Comparison of ENCODE assay signal across 23 cellular contexts in the genomic region with DNA sequence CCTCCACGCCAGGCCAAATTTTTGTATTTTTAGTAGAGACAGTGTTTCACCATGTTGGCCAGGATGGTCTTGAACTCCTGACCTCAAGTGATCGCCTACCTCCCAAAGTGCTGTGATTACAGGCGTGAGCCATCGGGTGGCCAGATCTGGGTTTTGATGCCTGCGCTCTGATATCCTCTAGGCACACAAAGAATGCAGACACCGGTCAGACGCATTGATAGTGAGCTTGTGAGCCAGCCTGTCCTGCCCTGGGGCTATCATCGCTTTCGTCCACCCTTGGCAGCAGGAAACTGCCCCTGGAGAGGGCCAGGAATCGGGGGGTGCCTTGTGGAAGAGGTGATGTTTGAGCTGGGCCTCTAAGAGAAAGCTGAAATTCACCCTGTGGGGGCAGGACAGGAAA. TPM values are rescaled to one million over a fixed set of nuclear protein-coding genes. Genes with fewer than 3 reads are reported as not detected.
DNase-seq lines count a peak whose midpoint lies in the region; ATAC-seq and TF ChIP-seq lines count a peak whose summit lies in the region.
"Had no signal": no experiment of that assay in that cellular context is flagged by ENCODE, and none has a peak within 500 bp of the region (broad histone marks: within the 10 kb centered on the region; RNA-seq: fewer than 3 reads in every experiment).

No MANE protein-coding gene starts in this region.

- no peak overlapping the region for H2BK15ac ChIP-seq in H9 (ENCODE audit: low read depth, low read length)
- no peak overlapping the region for H2BK15ac ChIP-seq in mesendoderm (replicated peaks; ENCODE audit: low read depth)

- TF ChIP-seq EP300 in upper lobe of left lung (IDR thresholded peaks at IDR 0.05): no peak

- H2BK120ac ChIP-seq in H9 (ENCODE audit: low read depth, low read length, poor library complexity, severe bottlenecking): no peak overlapping the region
- no peak overlapping the region for H2BK120ac ChIP-seq in mesendoderm (ENCODE audit: low read depth, low read length)

- H3K14ac ChIP-seq in H9 (ENCODE audit: insufficient read depth, low read length): no peak overlapping the region; the same call in 1 of the 2 replicates

- peaks cover 31 to 35% (median 34%) of the 10 kb centered on the region in 3 experiments; a peak in 6 of 7 replicates for H3K36me3 Mint-ChIP-seq in H9 (ENCODE audit: insufficient read depth in 1 of 3, low read depth in 3 of 3)
- H3K36me3 Mint-ChIP-seq in activated T-cell treated with anti-CD3 and anti-CD28 coated beads, Interleukin-2, amount 50 U/mL, for 4 hours (ENCODE audit: insufficient read depth): no peaks in the 10 kb centered on the region
- H3K36me3 Mint-ChIP-seq: activated naive CD4-positive, alpha-beta T cell treated with anti-CD3 and anti-CD28 coated beads, Interleukin-2, amount 50 U/mL, for 72 hours; natural killer cell treated with Interleukin-12 subunit alpha and Interleukin-12 subunit beta and Interleukin-15 and Interleukin-18, amount 100 ng/mL, for 72 hours had no signal

- TF ChIP-seq CTCF in H9 (conservative IDR thresholded peaks at IDR 0.05) (no peak), ascending aorta (IDR thresholded peaks at IDR 0.05) (no peak), upper lobe of left lung (IDR thresholded peaks at IDR 0.05) (no peak)

- no peaks in the 10 kb centered on the region; the same call in 1 of the 2 replicates for H3K27me3 Mint-ChIP-seq in H9 (ENCODE audit: low read depth)
- H3K27me3 Mint-ChIP-seq in activated T-cell treated with anti-CD3 and anti-CD28 coated beads, Interleukin-2, amount 50 U/mL, for 4 hours (ENCODE audit: low read depth): peaks cover 27% of the 10 kb centered on the region

- H3K27me3 ChIP-seq in H9 (ENCODE audit: insufficient read depth, low read length) (no peaks in the 10 kb centered on the region), ascending aorta (no peaks in the 10 kb centered on the region), mesendoderm (ENCODE audit: insufficient read depth, low read length, poor library complexity) (no peaks in the 10 kb centered on the region), upper lobe of left lung (peaks cover 0 to 21% (median 13%) of the 10 kb centered on the region in 4 donors)
- H3K27me3 ChIP-seq: SJSA1 had no signal

- no peaks in the 10 kb centered on the region for H4K20me1 ChIP-seq in H9 (ENCODE audit: control insufficient read depth, insufficient read depth, insufficient read length)

- H3K18ac ChIP-seq in H9 (ENCODE audit: insufficient read length, low read depth, low read length) (no peak overlapping the region), mesendoderm (ENCODE audit: low read length) (no peak overlapping the region)

- H3K23me2 ChIP-seq in H9 (ENCODE audit: insufficient read length, low read depth, low read length, poor library complexity, severe bottlenecking): peaks cover 13% of the 10 kb centered on the region

- no peak overlapping the region for H2AFZ ChIP-seq in H9 (ENCODE audit: low read length)

- H4K91ac ChIP-seq in H9 (ENCODE audit: insufficient read length, low read depth, low read length): no peak overlapping the region

- H3K4me3 Mint-ChIP-seq in H9: 0 out of 5 replicates have a peak overlapping the region, but pooled peaks of 1 of the 2 experiments have one; percentile 22
- H3K4me3 Mint-ChIP-seq in activated T-cell treated with anti-CD3 and anti-CD28 coated beads, Interleukin-2, amount 50 U/mL, for 4 hours: no peak overlapping the region
- H3K4me3 Mint-ChIP-seq: activated B cell treated with CpG ODN at 0.5 μM for 24 hours; brain; CD14-positive monocyte; mesothelial cell of epicardium; natural killer cell treated with Interleukin-12 subunit alpha and Interleukin-12 subunit beta and Interleukin-15 and Interleukin-18, amount 100 ng/mL, for 72 hours had no signal

- H3K9me3 Mint-ChIP-seq in H9: no peaks in the 10 kb centered on the region
- no peaks in the 10 kb centered on the region for H3K9me3 Mint-ChIP-seq in activated T-cell treated with anti-CD3 and anti-CD28 coated beads, Interleukin-2, amount 50 U/mL, for 4 hours
- H3K9me3 Mint-ChIP-seq: activated B cell treated with CpG ODN at 0.5 μM for 24 hours; activated naive CD4-positive, alpha-beta T cell treated with anti-CD3 and anti-CD28 coated beads, Interleukin-2, amount 50 U/mL, for 72 hours; mesothelial cell of epicardium; natural killer cell treated with Interleukin-12 subunit alpha and Interleukin-12 subunit beta and Interleukin-15 and Interleukin-18, amount 100 ng/mL, for 72 hours had no signal

- H3K27ac ChIP-seq in H9 (ENCODE audit: insufficient read length, low read depth, low read length) (no peak overlapping the region), ascending aorta (peak overlapping the region; percentile 93 to 96), mesendoderm (ENCODE audit: low read depth, low read length) (no peak overlapping the region), upper lobe of left lung (no peak overlapping the region)
- H3K27ac ChIP-seq: psoas muscle, SJSA1 had no signal

- H3K4ac ChIP-seq in H9 (ENCODE audit: low read depth, low read length): no peak overlapping the region
- H3K4ac ChIP-seq in mesendoderm (ENCODE audit: low read depth, low read length): no peak overlapping the region

- H3K4me2 ChIP-seq in H9 (ENCODE audit: insufficient read depth, insufficient read length, low read length) (no peak overlapping the region), mesendoderm (ENCODE audit: low read length) (no peak overlapping the region)

- H4K8ac ChIP-seq in H9 (replicated peaks; ENCODE audit: insufficient read length, low read depth, low read length): no peak overlapping the region
- H4K8ac ChIP-seq in mesendoderm (ENCODE audit: low read depth, low read length): no peak overlapping the region

- H3K4me1 ChIP-seq in H9 (ENCODE audit: insufficient read depth, low read length) (peaks cover 4% of the 10 kb centered on the region; the same call in 1 of the 2 replicates), ascending aorta (peaks cover 12 to 40% of the 10 kb centered on the region in 2 donors), mesendoderm (ENCODE audit: control insufficient read depth, low read depth, low read length) (peaks cover 8% of the 10 kb centered on the region), upper lobe of left lung (peaks cover 8 to 22% (median 21%) of the 10 kb centered on the region in 4 donors)

- intact Hi-C loops in ascending aorta (cut with DNase I): no loop called here

- DNase-seq in EH (ENCODE audit: low read depth): peak; percentile 27
- peak; percentile 53 for DNase-seq in H9
- no peak for DNase-seq in ascending aorta (ENCODE audit: low spot score in 2 of 2)
- peak; percentile 91 for DNase-seq in mesendoderm
- no peak for DNase-seq in T1000 (lab: John Stamatoyannopoulos, UW)
- DNase-seq in stimulated activated CD4-positive, alpha-beta T cell treated with anti-CD3 and anti-CD28 coated beads, Interleukin-12 subunit alpha, Interleukin-12 subunit beta, amount 100 ng/mL, for 4 hours: no peak
- DNase-seq in upper lobe of left lung: no peak
- DNase-seq in activated T-cell treated with anti-CD3 and anti-CD28 coated beads, Interleukin-2, amount 50 U/mL, for 4 hours: no peak
- DNase-seq: activated B cell treated with CpG ODN at 0.5 μM for 24 hours; activated T-cell treated with anti-CD3 and anti-CD28 coated beads, Interleukin-2, amount 50 U/mL, for 48 hours; DMS 273 treated with DMSO at 0.1 percent for 48 hours; psoas muscle; small intestine had no signal

- H3K9me3 ChIP-seq in H9 (ENCODE audit: control insufficient read depth, low read depth, low read length): no peaks in the 10 kb centered on the region
- no peaks in the 10 kb centered on the region for H3K9me3 ChIP-seq in ascending aorta
- H3K9me3 ChIP-seq in upper lobe of left lung: no peaks in the 10 kb centered on the region
- H3K9me3 ChIP-seq: psoas muscle, SJSA1 had no signal

- no peak overlapping the region for H2BK20ac ChIP-seq in H9 (ENCODE audit: low read depth, low read length, poor library complexity, severe bottlenecking)

- no peak for ATAC-seq in upper lobe of left lung (ENCODE audit: low FRiP score in 2 of 2)
- ATAC-seq in activated T-cell treated with anti-CD3 and anti-CD28 coated beads, Interleukin-2, amount 50 U/mL, for 4 hours: no peak
- ATAC-seq: activated naive CD4-positive, alpha-beta T cell treated with anti-CD3 and anti-CD28 coated beads, Interleukin-2, amount 50 U/mL, for 72 hours; natural killer cell treated with Interleukin-12 subunit alpha and Interleukin-12 subunit beta and Interleukin-15 and Interleukin-18, amount 100 ng/mL, for 72 hours; psoas muscle had no signal

- peak overlapping the region in 2 of 3 experiments; percentile 59 to 97; a peak in 3 of 7 replicates for H3K27ac Mint-ChIP-seq in H9
- H3K27ac Mint-ChIP-seq: activated B cell treated with CpG ODN at 0.5 μM for 24 hours; activated naive CD4-positive, alpha-beta T cell treated with anti-CD3 and anti-CD28 coated beads, Interleukin-2, amount 50 U/mL, for 72 hours; mesothelial cell of epicardium; natural killer cell treated with Interleukin-12 subunit alpha and Interleukin-12 subunit beta and Interleukin-15 and Interleukin-18, amount 100 ng/mL, for 72 hours had no signal

- H3K9ac ChIP-seq in H9 (ENCODE audit: extremely low read depth, insufficient read length, low read length) (no peak overlapping the region), mesendoderm (ENCODE audit: low read length) (no peak overlapping the region)

- no CpG with 5 or more reads among the region's 10 CpGs for WGBS in H9 (ENCODE audit: extremely low coverage, insufficient read length, low lambda C conversion rate)
- WGBS in mesendoderm (ENCODE audit: extremely low coverage, insufficient coverage, low lambda C conversion rate): no CpG with 5 or more reads among the region's 10 CpGs
- WGBS in upper lobe of left lung, 2 donors: 81 to 88% methylated on average over 5 to 10 of the region's 10 CpGs

- H2AK5ac ChIP-seq in H9 (ENCODE audit: insufficient read length, low read length) (no peak overlapping the region), mesendoderm (ENCODE audit: low read length) (no peak overlapping the region)

- H3K4me3 ChIP-seq in ascending aorta: peak overlapping the region; percentile 6 to 89
- no peak overlapping the region for H3K4me3 ChIP-seq in mesendoderm (ENCODE audit: low read length)
- H3K4me3 ChIP-seq in upper lobe of left lung: no peak overlapping the region
- H3K4me3 ChIP-seq: psoas muscle, SJSA1 had no signal

- H3T11ph ChIP-seq in H9 (ENCODE audit: low read length): no peak overlapping the region

- H4K5ac ChIP-seq in H9 (ENCODE audit: insufficient read length, low read depth, low read length) (no peak overlapping the region), mesendoderm (ENCODE audit: low read length) (no peak overlapping the region)

- TF ChIP-seq POLR2A in upper lobe of left lung (IDR thresholded peaks at IDR 0.05): no peak

- H2BK5ac ChIP-seq in H9 (ENCODE audit: insufficient read length, low read length): no peak overlapping the region
- H2BK5ac ChIP-seq in mesendoderm (ENCODE audit: low read length): no peak overlapping the region

- no peak overlapping the region for H2BK12ac ChIP-seq in H9 (ENCODE audit: insufficient read length, low read depth, low read length)

- no peak overlapping the region for H3K56ac ChIP-seq in H9 (ENCODE audit: insufficient read length, low read depth, low read length)
- H3K56ac ChIP-seq in mesendoderm (ENCODE audit: low read length): peak overlapping the region; percentile 62

- H3K79me1 ChIP-seq in H9 (ENCODE audit: insufficient read depth, low read depth, low read length, poor library complexity, severe bottlenecking) (no peaks in the 10 kb centered on the region), mesendoderm (ENCODE audit: low read length) (peaks cover 20% of the 10 kb centered on the region)

- H3K4me1 Mint-ChIP-seq in H9: peaks cover 25 to 33% of the 10 kb centered on the region in 2 experiments
- peaks cover 5% of the 10 kb centered on the region for H3K4me1 Mint-ChIP-seq in activated T-cell treated with anti-CD3 and anti-CD28 coated beads, Interleukin-2, amount 50 U/mL, for 4 hours (ENCODE audit: low read depth)

- H3K23ac ChIP-seq in H9 (ENCODE audit: insufficient read length, low read depth, low read length) (no peak overlapping the region), mesendoderm (ENCODE audit: low read length) (no peak overlapping the region)

- H3K36me3 ChIP-seq in ascending aorta (peaks cover 33 to 49% of the 10 kb centered on the region in 2 donors), mesendoderm (ENCODE audit: control insufficient read depth, insufficient read depth, low read length) (peaks cover 16% of the 10 kb centered on the region), upper lobe of left lung (peaks cover 0 to 13% (median 2%) of the 10 kb centered on the region in 4 donors)

- peaks cover 21% of the 10 kb centered on the region; the same call in 1 of the 2 replicates for H3K79me2 ChIP-seq in H9 (ENCODE audit: insufficient read depth, low read length)
- peaks cover 44% of the 10 kb centered on the region for H3K79me2 ChIP-seq in mesendoderm (ENCODE audit: control insufficient read depth, insufficient read depth, low read length)

RNA-seq across cellular contexts. Expression of a gene that starts 4.0 kb away (rescaled TPM):
- total RNA-seq in H9 (2021) (64.7 and 66.8 TPM in 2 replicates), ascending aorta (641 TPM), upper lobe of left lung (10 to 100 TPM; 11.2 to 51.3 (median 35.1) TPM)
- polyA plus RNA-seq in mesendoderm (2013, experiment 1 of 2): 54.2 TPM
- polyA plus RNA-seq in mesendoderm (2013, experiment 2 of 2): 56.7 TPM
- total RNA-seq in activated T-cell treated with anti-CD3 and anti-CD28 coated beads, Interleukin-2, amount 50 U/mL, for 4 hours: under 1 TPM; 0.16 to 0.48 (median 0.16) TPM
- total RNA-seq: activated B cell treated with CpG ODN at 0.5 μM for 24 hours; natural killer cell treated with Interleukin-12 subunit alpha and Interleukin-12 subunit beta and Interleukin-15 and Interleukin-18, amount 100 ng/mL, for 72 hours; T-helper 2 cell treated with Interferon-gamma antibody and Interleukin-4, amounts not matched to agents 100 ng/mL and 5 ng/mL, for 36 hours had no signal
- polyA plus RNA-seq: CD14-positive monocyte had no signal

RNA-seq across cellular contexts. Expression of a gene that starts 20.2 kb away (rescaled TPM):
- total RNA-seq in H9 (2021): 1.0 and 1.4 TPM in 2 replicates
- total RNA-seq in ascending aorta: not detected
- 0.20 TPM for polyA plus RNA-seq in mesendoderm (2013, experiment 1 of 2)
- polyA plus RNA-seq in mesendoderm (2013, experiment 2 of 2): 0.14 TPM
- not detected for total RNA-seq in upper lobe of left lung
- not detected for total RNA-seq in activated T-cell treated with anti-CD3 and anti-CD28 coated beads, Interleukin-2, amount 50 U/mL, for 4 hours
- total RNA-seq: activated B cell treated with CpG ODN at 0.5 μM for 24 hours; activated naive CD4-positive, alpha-beta T cell treated with anti-CD3 and anti-CD28 coated beads, Interleukin-2, amount 50 U/mL, for 72 hours; fibroblast of villous mesenchyme; HT1080; mesothelial cell of epicardium; natural killer cell treated with Interleukin-12 subunit alpha and Interleukin-12 subunit beta and Interleukin-15 and Interleukin-18, amount 100 ng/mL, for 72 hours; psoas muscle; SJSA1; T-helper 2 cell treated with Interferon-gamma antibody and Interleukin-4, amounts not matched to agents 100 ng/mL and 5 ng/mL, for 36 hours had no signal
- polyA plus RNA-seq: AG04450, CD14-positive monocyte, psoas muscle had no signal

RNA-seq across cellular contexts. Expression of a gene that starts 26.5 kb away (rescaled TPM):
- total RNA-seq in H9 (2021) (0.94 and 1.5 TPM in 2 replicates), ascending aorta (5.7 TPM), upper lobe of left lung (10 to 100 TPM in 1 of 6 donors, 1 to 10 TPM in 5; 1.5 to 12.1 (median 4.3) TPM)
- 0.76 TPM for polyA plus RNA-seq in mesendoderm (2013, experiment 1 of 2)
- polyA plus RNA-seq in mesendoderm (2013, experiment 2 of 2): 0.31 TPM
- 1 to 10 TPM; 1.1 to 2.8 (median 1.4) TPM for total RNA-seq in activated T-cell treated with anti-CD3 and anti-CD28 coated beads, Interleukin-2, amount 50 U/mL, for 4 hours

RNA-seq across cellular contexts. Expression of a gene that starts 44.9 kb away (rescaled TPM):
- total RNA-seq in H9 (2021) (2.0 and 2.6 TPM in 2 replicates), ascending aorta (not detected), upper lobe of left lung (1 to 10 TPM in 5 of 6 donors, under 1 TPM in 1; 0.57 to 2.1 (median 1.1) TPM)
- polyA plus RNA-seq in mesendoderm (2013, experiment 1 of 2): 3.9 TPM
- 4.1 TPM for polyA plus RNA-seq in mesendoderm (2013, experiment 2 of 2)
- total RNA-seq in activated T-cell treated with anti-CD3 and anti-CD28 coated beads, Interleukin-2, amount 50 U/mL, for 4 hours: 1 to 10 TPM; 1.2 to 2.1 (median 1.7) TPM

Comparison
In these comparisons a context has a peak if more than half of its experiments do, and no peak if none do; other contexts are left out.
1. DNase-seq: peak in EH (single experiment), H9 (single experiment) and mesendoderm (single experiment); none in ascending aorta (0 of 2), T1000 (single experiment), stimulated activated CD4-positive, alpha-beta T cell treated with anti-CD3 and anti-CD28 coated beads, Interleukin-12 subunit alpha, Interleukin-12 subunit beta, amount 100 ng/mL, for 4 hours (single experiment), upper lobe of left lung (0 of 2) and activated T-cell treated with anti-CD3 and anti-CD28 coated beads, Interleukin-2, amount 50 U/mL, for 4 hours (single experiment).
2. H3K27ac ChIP-seq: peak in ascending aorta (2 of 2); none in H9 (single experiment), mesendoderm (single experiment) and upper lobe of left lung (0 of 4).
3. H3K4me3 ChIP-seq: peak in ascending aorta (2 of 2); none in mesendoderm (single experiment) and upper lobe of left lung (0 of 4).
4. RNA of a gene that starts 4.0 kb away (total RNA-seq): 641 TPM in ascending aorta (single experiment), 64.7 to 66.8 TPM in H9 and 11.2 to 51.3 TPM in upper lobe of left lung; 0.16 to 0.48 TPM in activated T-cell treated with anti-CD3 and anti-CD28 coated beads, Interleukin-2, amount 50 U/mL, for 4 hours; every median in the first group is over 4 times any median in the second.